2 cellular contexts compared by ENCODE assay signal in genomic region chr11:16685914-16686313, GRCh38.
TF ChIP-seq lines count a peak whose summit lies in the region.

No MANE protein-coding gene starts in this region.

TF ChIP-seq in GM23338, 12 proteins besides CTCF, POLR2A, EP300 and RAD21:
- TF ChIP-seq EZH2phosphoT487 (IDR thresholded peaks at IDR 0.05; ENCODE audit: unreplicated experiment) (no peak), POLR2AphosphoS5 (IDR thresholded peaks at IDR 0.05; ENCODE audit: low read depth) (no peak), EZH2 (IDR thresholded peaks at IDR 0.05; ENCODE audit: low read depth, unreplicated experiment) (no peak), STAT1 (IDR thresholded peaks at IDR 0.05; ENCODE audit: unreplicated experiment) (no peak), ZNF331 (CRISPR knock-in tag; IDR thresholded peaks at IDR 0.05; ENCODE audit: low read depth) (no peak), ETS1 (IDR thresholded peaks at IDR 0.05) (no peak), NANOG (IDR thresholded peaks at IDR 0.05; ENCODE audit: borderline replicate concordance) (no peak), ZNF114 (CRISPR knock-in tag; IDR thresholded peaks at IDR 0.05) (no peak), CREB1 (CRISPR knock-in tag; IDR thresholded peaks at IDR 0.05; ENCODE audit: low read depth) (no peak), JUNB (IDR thresholded peaks at IDR 0.05; ENCODE audit: unreplicated experiment) (no peak)
- TF ChIP-seq, protein P1, sequence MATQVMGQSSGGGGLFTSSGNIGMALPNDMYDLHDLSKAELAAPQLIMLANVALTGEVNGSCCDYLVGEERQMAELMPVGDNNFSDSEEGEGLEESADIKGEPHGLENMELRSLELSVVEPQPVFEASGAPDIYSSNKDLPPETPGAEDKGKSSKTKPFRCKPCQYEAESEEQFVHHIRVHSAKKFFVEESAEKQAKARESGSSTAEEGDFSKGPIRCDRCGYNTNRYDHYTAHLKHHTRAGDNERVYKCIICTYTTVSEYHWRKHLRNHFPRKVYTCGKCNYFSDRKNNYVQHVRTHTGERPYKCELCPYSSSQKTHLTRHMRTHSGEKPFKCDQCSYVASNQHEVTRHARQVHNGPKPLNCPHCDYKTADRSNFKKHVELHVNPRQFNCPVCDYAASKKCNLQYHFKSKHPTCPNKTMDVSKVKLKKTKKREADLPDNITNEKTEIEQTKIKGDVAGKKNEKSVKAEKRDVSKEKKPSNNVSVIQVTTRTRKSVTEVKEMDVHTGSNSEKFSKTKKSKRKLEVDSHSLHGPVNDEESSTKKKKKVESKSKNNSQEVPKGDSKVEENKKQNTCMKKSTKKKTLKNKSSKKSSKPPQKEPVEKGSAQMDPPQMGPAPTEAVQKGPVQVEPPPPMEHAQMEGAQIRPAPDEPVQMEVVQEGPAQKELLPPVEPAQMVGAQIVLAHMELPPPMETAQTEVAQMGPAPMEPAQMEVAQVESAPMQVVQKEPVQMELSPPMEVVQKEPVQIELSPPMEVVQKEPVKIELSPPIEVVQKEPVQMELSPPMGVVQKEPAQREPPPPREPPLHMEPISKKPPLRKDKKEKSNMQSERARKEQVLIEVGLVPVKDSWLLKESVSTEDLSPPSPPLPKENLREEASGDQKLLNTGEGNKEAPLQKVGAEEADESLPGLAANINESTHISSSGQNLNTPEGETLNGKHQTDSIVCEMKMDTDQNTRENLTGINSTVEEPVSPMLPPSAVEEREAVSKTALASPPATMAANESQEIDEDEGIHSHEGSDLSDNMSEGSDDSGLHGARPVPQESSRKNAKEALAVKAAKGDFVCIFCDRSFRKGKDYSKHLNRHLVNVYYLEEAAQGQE (IDR thresholded peaks at IDR 0.05; ENCODE audit: unreplicated experiment) = no peak
- TF ChIP-seq, protein P2, sequence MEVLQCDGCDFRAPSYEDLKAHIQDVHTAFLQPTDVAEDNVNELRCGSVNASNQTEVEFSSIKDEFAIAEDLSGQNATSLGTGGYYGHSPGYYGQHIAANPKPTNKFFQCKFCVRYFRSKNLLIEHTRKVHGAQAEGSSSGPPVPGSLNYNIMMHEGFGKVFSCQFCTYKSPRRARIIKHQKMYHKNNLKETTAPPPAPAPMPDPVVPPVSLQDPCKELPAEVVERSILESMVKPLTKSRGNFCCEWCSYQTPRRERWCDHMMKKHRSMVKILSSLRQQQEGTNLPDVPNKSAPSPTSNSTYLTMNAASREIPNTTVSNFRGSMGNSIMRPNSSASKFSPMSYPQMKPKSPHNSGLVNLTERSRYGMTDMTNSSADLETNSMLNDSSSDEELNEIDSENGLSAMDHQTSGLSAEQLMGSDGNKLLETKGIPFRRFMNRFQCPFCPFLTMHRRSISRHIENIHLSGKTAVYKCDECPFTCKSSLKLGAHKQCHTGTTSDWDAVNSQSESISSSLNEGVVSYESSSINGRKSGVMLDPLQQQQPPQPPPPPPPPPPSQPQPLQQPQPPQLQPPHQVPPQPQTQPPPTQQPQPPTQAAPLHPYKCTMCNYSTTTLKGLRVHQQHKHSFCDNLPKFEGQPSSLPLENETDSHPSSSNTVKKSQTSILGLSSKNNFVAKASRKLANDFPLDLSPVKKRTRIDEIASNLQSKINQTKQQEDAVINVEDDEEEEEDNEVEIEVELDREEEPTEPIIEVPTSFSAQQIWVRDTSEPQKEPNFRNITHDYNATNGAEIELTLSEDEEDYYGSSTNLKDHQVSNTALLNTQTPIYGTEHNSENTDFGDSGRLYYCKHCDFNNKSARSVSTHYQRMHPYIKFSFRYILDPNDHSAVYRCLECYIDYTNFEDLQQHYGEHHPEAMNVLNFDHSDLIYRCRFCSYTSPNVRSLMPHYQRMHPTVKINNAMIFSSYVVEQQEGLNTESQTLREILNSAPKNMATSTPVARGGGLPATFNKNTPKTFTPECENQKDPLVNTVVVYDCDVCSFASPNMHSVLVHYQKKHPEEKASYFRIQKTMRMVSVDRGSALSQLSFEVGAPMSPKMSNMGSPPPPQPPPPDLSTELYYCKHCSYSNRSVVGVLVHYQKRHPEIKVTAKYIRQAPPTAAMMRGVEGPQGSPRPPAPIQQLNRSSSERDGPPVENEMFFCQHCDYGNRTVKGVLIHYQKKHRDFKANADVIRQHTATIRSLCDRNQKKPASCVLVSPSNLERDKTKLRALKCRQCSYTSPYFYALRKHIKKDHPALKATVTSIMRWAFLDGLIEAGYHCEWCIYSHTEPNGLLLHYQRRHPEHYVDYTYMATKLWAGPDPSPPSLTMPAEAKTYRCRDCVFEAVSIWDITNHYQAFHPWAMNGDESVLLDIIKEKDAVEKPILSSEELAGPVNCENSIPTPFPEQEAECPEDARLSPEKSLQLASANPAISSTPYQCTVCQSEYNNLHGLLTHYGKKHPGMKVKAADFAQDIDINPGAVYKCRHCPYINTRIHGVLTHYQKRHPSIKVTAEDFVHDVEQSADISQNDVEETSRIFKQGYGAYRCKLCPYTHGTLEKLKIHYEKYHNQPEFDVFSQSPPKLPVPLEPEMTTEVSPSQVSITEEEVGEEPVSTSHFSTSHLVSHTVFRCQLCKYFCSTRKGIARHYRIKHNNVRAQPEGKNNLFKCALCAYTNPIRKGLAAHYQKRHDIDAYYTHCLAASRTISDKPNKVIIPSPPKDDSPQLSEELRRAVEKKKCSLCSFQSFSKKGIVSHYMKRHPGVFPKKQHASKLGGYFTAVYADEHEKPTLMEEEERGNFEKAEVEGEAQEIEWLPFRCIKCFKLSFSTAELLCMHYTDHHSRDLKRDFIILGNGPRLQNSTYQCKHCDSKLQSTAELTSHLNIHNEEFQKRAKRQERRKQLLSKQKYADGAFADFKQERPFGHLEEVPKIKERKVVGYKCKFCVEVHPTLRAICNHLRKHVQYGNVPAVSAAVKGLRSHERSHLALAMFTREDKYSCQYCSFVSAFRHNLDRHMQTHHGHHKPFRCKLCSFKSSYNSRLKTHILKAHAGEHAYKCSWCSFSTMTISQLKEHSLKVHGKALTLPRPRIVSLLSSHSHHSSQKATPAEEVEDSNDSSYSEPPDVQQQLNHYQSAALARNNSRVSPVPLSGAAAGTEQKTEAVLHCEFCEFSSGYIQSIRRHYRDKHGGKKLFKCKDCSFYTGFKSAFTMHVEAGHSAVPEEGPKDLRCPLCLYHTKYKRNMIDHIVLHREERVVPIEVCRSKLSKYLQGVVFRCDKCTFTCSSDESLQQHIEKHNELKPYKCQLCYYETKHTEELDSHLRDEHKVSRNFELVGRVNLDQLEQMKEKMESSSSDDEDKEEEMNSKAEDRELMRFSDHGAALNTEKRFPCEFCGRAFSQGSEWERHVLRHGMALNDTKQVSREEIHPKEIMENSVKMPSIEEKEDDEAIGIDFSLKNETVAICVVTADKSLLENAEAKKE (CRISPR knock-in tag; IDR thresholded peaks at IDR 0.05) = no peak
TF ChIP-seq in GM23338: peak in this region for 0.

TF ChIP-seq in H1, 55 proteins besides CTCF, POLR2A, EP300 and RAD21:
- no peak for TF ChIP-seq HDAC6 (IDR thresholded peaks at IDR 0.05; ENCODE audit: low read depth, low read length)
- TF ChIP-seq E2F6 (IDR thresholded peaks at IDR 0.05) = no peak
- TF ChIP-seq SIN3A (conservative IDR thresholded peaks at IDR 0.05 in 1 of 2, IDR thresholded peaks at IDR 0.05 in 1 of 2; ENCODE audit: low read depth in 1 of 2, low read length in 2 of 2) = no peak
- no peak for TF ChIP-seq SIX5 (IDR thresholded peaks at IDR 0.05; ENCODE audit: low read depth, low read length)
- no peak for TF ChIP-seq EZH2 (IDR thresholded peaks at IDR 0.05; ENCODE audit: low read depth, low read length, severe bottlenecking)
- no peak for TF ChIP-seq POLR2AphosphoS5 (IDR thresholded peaks at IDR 0.05; ENCODE audit: low read depth, low read length)
- no peak for TF ChIP-seq EGR1 (IDR thresholded peaks at IDR 0.05; ENCODE audit: borderline replicate concordance, low read depth, low read length)
- TF ChIP-seq PHF8 (conservative IDR thresholded peaks at IDR 0.05; ENCODE audit: low read depth, low read length) = no peak
- TF ChIP-seq MAFK (IDR thresholded peaks at IDR 0.05; ENCODE audit: low read depth, low read length) = no peak
- no peak for TF ChIP-seq RNF2 (IDR thresholded peaks at IDR 0.05; ENCODE audit: borderline replicate concordance, low read depth, low read length, missing control alignments, poor library complexity, severe bottlenecking)
- TF ChIP-seq RXRA (IDR thresholded peaks at IDR 0.05; ENCODE audit: insufficient read depth, low read depth, low read length) = no peak
- TF ChIP-seq RFX5 (IDR thresholded peaks at IDR 0.05; ENCODE audit: borderline replicate concordance, low read depth, low read length) = no peak
- TF ChIP-seq TAF7 (optimal IDR thresholded peaks at IDR 0.05; ENCODE audit: borderline replicate concordance, low read depth, low read length) = no peak
- TF ChIP-seq ZNF274 (IDR thresholded peaks at IDR 0.05; ENCODE audit: borderline replicate concordance, extremely low read depth, low read length) = no peak
- TF ChIP-seq, protein P3, sequence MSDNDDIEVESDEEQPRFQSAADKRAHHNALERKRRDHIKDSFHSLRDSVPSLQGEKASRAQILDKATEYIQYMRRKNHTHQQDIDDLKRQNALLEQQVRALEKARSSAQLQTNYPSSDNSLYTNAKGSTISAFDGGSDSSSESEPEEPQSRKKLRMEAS (IDR thresholded peaks at IDR 0.05) = no peak
- no peak for TF ChIP-seq CBX8 (IDR thresholded peaks at IDR 0.05; ENCODE audit: borderline replicate concordance, low read depth, low read length)
- TF ChIP-seq CREB1 (IDR thresholded peaks at IDR 0.05) = no peak
- TF ChIP-seq CTBP2 (IDR thresholded peaks at IDR 0.05; ENCODE audit: borderline replicate concordance, insufficient read depth, insufficient read length, low read length) = no peak
- TF ChIP-seq TBP (IDR thresholded peaks at IDR 0.05; ENCODE audit: low read depth, low read length) = no peak
